Comparison of ENCODE assay signal across 13 cellular contexts in the genomic region with DNA sequence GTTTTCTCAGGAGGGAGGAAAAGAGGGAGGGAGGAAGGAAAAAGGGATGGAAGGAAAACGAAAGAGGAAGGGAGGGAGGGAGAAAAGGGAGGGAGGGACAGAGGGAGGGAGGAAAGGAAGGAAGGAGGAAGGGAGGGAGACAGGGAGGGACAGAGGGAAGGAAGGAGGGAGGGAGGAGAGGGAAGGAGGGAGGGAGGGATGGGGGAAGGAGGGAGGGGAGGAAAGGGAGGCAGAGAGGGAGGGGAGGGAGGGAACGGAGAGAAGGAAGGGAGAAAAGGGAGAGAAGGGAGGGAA. TPM values are rescaled to one million over a fixed set of nuclear protein-coding genes. Genes with fewer than 3 reads are reported as not detected.
A peak's percentile ranks its signal among the peaks of the same experiment; 100 is the strongest.
DNase-seq lines count a peak whose midpoint lies in the region; ATAC-seq and TF ChIP-seq lines count a peak whose summit lies in the region.
"Had no signal": no experiment of that assay in that cellular context is flagged by ENCODE, and none has a peak within 500 bp of the region (broad histone marks: within the 10 kb centered on the region; RNA-seq: fewer than 3 reads in every experiment).

No MANE protein-coding gene starts in this region.

- H3K27me3 ChIP-seq in BJ (ENCODE audit: control insufficient read depth, insufficient read depth, low read length) (no peaks in the 10 kb centered on the region), brain microvascular endothelial cell (replicated peaks) (no peaks in the 10 kb centered on the region)

- H3K4me3 ChIP-seq in BJ (ENCODE audit: low read depth, low read length) (peak overlapping the region; percentile 17; the same call in 1 of the 2 replicates), brain microvascular endothelial cell (ENCODE audit: low read depth, low read length) (no peak overlapping the region)
- H3K4me3 ChIP-seq: mucosa of descending colon, SK-N-MC had no signal

- ATAC-seq in left ventricle myocardium superior (peak; percentile 64), sciatic nerve (peak; percentile 71), GM18520 (IDR thresholded peaks at IDR 0.05; ENCODE audit: unreplicated experiment) (no peak)
- ATAC-seq: mucosa of descending colon; stimulated activated naive CD8-positive, alpha-beta T cell treated with anti-CD3 and anti-CD28 coated beads, Interleukin-15, amount 100 ng/mL, for 72 hours had no signal

- no peak for DNase-seq in BJ (ENCODE audit: low read depth)
- no peak for DNase-seq in brain microvascular endothelial cell
- no peak for DNase-seq in left ventricle myocardium superior
- no peak for DNase-seq in sciatic nerve (ENCODE audit: low spot score)
- no peak for DNase-seq in effector CD4-positive, alpha-beta T cell
- no peak for DNase-seq in stimulated activated CD4-positive, alpha-beta T cell treated with anti-CD3 and anti-CD28 coated beads, Interleukin-12 subunit alpha, Interleukin-12 subunit beta, amount 100 ng/mL, for 4 hours
- no peak for DNase-seq in NOMO-1 treated with dmso at 0.1 percent for 144 hours (lab: John Stamatoyannopoulos, UW; ENCODE audit: unreplicated experiment)
- DNase-seq: activated CD4-positive, alpha-beta T cell treated with anti-CD3 and anti-CD28 coated beads, Interleukin-2, amount 50 U/mL, for 1 hour; amniotic stem cell; mucosa of descending colon; stimulated activated naive CD8-positive, alpha-beta T cell treated with anti-CD3 and anti-CD28 coated beads, Interleukin-15, amount 100 ng/mL, for 72 hours had no signal

- CTCF ChIA-PET in BJ (lab: Yijun Ruan, JAX), result no interaction called here

- intact Hi-C loops in left ventricle myocardium superior (cut with micrococcal nuclease) (no loop called here), sciatic nerve (cut with DNase I) (no loop called here)

- no peak for TF ChIP-seq CTCF in BJ (IDR thresholded peaks at IDR 0.05; ENCODE audit: insufficient read depth, low read depth, low read length)
- no peak for TF ChIP-seq CTCF in brain microvascular endothelial cell (IDR thresholded peaks at IDR 0.05; ENCODE audit: low read depth, low read length, missing control alignments)

- POLR2A ChIA-PET in BJ (lab: Charles Lee), result no interaction called here

- peak overlapping the region; percentile 53 for H3K27ac ChIP-seq in brain microvascular endothelial cell
- H3K27ac ChIP-seq: SK-N-MC had no signal

- in situ Hi-C loops in brain microvascular endothelial cell (cut with HindIII; ENCODE audit: low pct_ligation_motif_present, low sequenced_read_pairs), result no loop called here

- H3K36me3 ChIP-seq in BJ (ENCODE audit: control insufficient read depth, insufficient read depth, low read length) (peaks cover 22% of the 10 kb centered on the region), brain microvascular endothelial cell (replicated peaks) (peaks cover 40% of the 10 kb centered on the region)

RNA-seq across cellular contexts. Expression of gene DHRSX, which starts 15.4 kb away (rescaled TPM):
- 50.2 and 66.2 TPM in 2 replicates for polyA plus RNA-seq in BJ (2011; rRNA removed)
- 30.0 and 40.8 TPM in 2 replicates for polyA minus RNA-seq in BJ (2011; rRNA and poly(A)+ RNA removed)
- total RNA-seq in left ventricle myocardium superior (38.4 TPM), sciatic nerve (26.7 TPM)

RNA-seq across cellular contexts. Expression of gene ZBED1, which starts 15.4 kb away (rescaled TPM):
- 21.8 and 26.3 TPM in 2 replicates for polyA plus RNA-seq in BJ (2011; rRNA removed)
- polyA minus RNA-seq in BJ (2011; rRNA and poly(A)+ RNA removed), result 17.5 and 23.0 TPM in 2 replicates
- 73.9 TPM for total RNA-seq in left ventricle myocardium superior
- 34.6 TPM for total RNA-seq in sciatic nerve
